Comparison of ENCODE assay signal across 27 cellular contexts in genomic region chr15:28131946-28132345, GRCh38. TPM values are rescaled to one million over a fixed set of nuclear protein-coding genes. Genes with fewer than 3 reads are reported as not detected.
"Had no signal": no experiment of that assay in that cellular context is flagged by ENCODE, and none has a peak within 500 bp of the region (broad histone marks: within the 10 kb centered on the region; RNA-seq: fewer than 3 reads in every experiment).

No MANE protein-coding gene starts in this region.

- H3K27me3 Mint-ChIP-seq: effector memory CD8-positive, alpha-beta T cell; memory B cell; progenitor cell of endocrine pancreas; type B pancreatic cell had no signal

- H3K27me3 ChIP-seq: esophagus squamous epithelium, heart right ventricle, sigmoid colon, stomach, tibial artery had no signal

- H3K4me1 ChIP-seq: esophagus squamous epithelium, parathyroid adenoma, sigmoid colon, stomach had no signal

- H3K4me3 ChIP-seq: esophagus squamous epithelium, heart right ventricle, lung, sigmoid colon, stomach, tibial artery had no signal

- DNase-seq: cortex of kidney; effector memory CD8-positive, alpha-beta T cell; erythroblast; esophagus squamous epithelium; foreskin melanocyte; glutamatergic neuron; heart right ventricle; hippocampal formation; kidney glomerular epithelial cell; left colon; natural killer cell; occipital lobe; sigmoid colon; stimulated activated CD4-positive, alpha-beta T cell treated with anti-CD3 and anti-CD28 coated beads, Interleukin-2, amount 100 ng/mL, for 24 hours; stimulated activated CD4-positive, alpha-beta T cell treated with anti-CD3 and anti-CD28 coated beads, Interleukin-4, amount 100 ng/mL, for 24 hours; stimulated activated naive CD4-positive, alpha-beta T cell treated with Interleukin-2 at 50 U/mL for 16 hours; stomach; tibial artery had no signal

- ATAC-seq: effector memory CD8-positive, alpha-beta T cell; heart right ventricle; left colon; natural killer cell; stimulated activated effector memory CD8-positive, alpha-beta T cell treated with anti-CD3 and anti-CD28 coated beads, Interleukin-12 subunit alpha, Interleukin-12 subunit beta, amount 100 ng/mL, for 72 hours had no signal

- FAIRE-seq: endometrium, islet of Langerhans had no signal

- H2AFZ ChIP-seq: parathyroid adenoma had no signal

- H3K9me3 Mint-ChIP-seq: effector memory CD8-positive, alpha-beta T cell; memory B cell; natural killer cell; stimulated activated effector memory CD8-positive, alpha-beta T cell treated with anti-CD3 and anti-CD28 coated beads, Interleukin-12 subunit alpha, Interleukin-12 subunit beta, amount 100 ng/mL, for 72 hours; type B pancreatic cell had no signal

- H3K27ac Mint-ChIP-seq: memory B cell; natural killer cell; progenitor cell of endocrine pancreas; stimulated activated effector memory CD8-positive, alpha-beta T cell treated with anti-CD3 and anti-CD28 coated beads, Interleukin-12 subunit alpha, Interleukin-12 subunit beta, amount 100 ng/mL, for 72 hours; type B pancreatic cell had no signal

- H3K9ac ChIP-seq: parathyroid adenoma had no signal

- H3K79me2 ChIP-seq: parathyroid adenoma had no signal

- H3K9me3 ChIP-seq: esophagus squamous epithelium, heart right ventricle, sigmoid colon, stomach, tibial artery had no signal

- H3K36me3 Mint-ChIP-seq: natural killer cell had no signal

- H3K4me3 Mint-ChIP-seq: effector memory CD8-positive, alpha-beta T cell; memory B cell; natural killer cell; stimulated activated effector memory CD8-positive, alpha-beta T cell treated with anti-CD3 and anti-CD28 coated beads, Interleukin-12 subunit alpha, Interleukin-12 subunit beta, amount 100 ng/mL, for 72 hours; type B pancreatic cell had no signal

- H3K27ac ChIP-seq: esophagus squamous epithelium, heart right ventricle, parathyroid adenoma, sigmoid colon, stomach had no signal

RNA-seq across cellular contexts. Expression of gene OCA2, which starts 32.8 kb away (rescaled TPM):
- total RNA-seq: dermis microvascular lymphatic vessel endothelial cell had no signal
